ENCODE assay signal across 8 cellular contexts in the genomic region with DNA sequence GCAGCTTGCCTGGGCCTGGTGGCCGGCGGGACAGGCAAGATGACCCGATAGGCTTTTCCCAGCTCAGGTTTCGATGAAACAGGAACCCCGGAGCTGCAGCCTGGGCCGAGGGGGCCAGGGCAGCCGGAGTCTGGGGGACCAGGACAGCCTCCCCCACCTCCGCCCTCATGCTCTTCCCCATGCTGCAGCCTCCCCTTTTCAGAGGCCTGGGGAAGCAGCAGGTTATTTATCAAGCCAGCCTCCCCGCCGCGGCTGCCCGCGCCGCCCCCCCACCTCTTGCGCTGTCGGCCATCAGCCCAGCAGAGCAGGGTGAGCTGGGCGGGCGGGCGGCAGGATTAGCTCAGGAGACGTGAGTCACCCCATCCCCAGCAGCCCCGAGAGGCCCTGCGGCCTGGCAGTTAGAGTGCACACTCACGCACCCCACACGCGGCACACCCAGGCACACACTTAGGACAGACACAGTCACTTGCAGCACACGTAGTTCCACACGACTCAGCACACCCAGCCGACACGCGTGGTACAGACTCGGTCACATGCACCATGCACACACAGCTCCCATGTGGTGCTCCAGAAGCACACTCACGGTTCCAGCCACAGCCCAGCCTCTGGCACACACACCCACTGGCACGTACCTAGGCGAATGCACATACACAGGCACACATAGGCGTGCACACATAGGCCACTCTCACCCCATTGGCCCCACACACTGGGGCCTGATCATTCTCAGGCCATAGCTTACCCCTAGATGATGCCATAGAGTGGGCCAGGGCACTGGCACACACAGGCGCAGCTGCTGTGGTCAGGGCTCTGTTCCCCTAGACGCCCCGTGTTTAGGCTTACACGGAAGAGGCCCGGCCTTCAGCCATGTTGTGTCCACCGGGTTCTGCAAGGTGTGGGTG. TPM values are rescaled to one million over a fixed set of nuclear protein-coding genes. Genes with fewer than 3 reads are reported as not detected.
DNase-seq lines count a peak whose midpoint lies in the region; ATAC-seq and TF ChIP-seq lines count a peak whose summit lies in the region.

No MANE protein-coding gene starts in this region.

- ATAC-seq in GM19397 (IDR thresholded peaks at IDR 0.05; ENCODE audit: unreplicated experiment) (peak; percentile 26), memory B cell (ENCODE audit: low read depth) (peak; percentile 33)

- H3K36me3 ChIP-seq in testis (ENCODE audit: low read depth, missing control alignments), result no peaks in the 10 kb centered on the region

- no peaks in the 10 kb centered on the region for H3K27me3 ChIP-seq in testis

- peaks cover 55% of the 10 kb centered on the region for H3K4me1 ChIP-seq in testis

- H3K27ac Mint-ChIP-seq in memory B cell, result peak overlapping the region; percentile 85

- H3K36me3 Mint-ChIP-seq in memory B cell, result peaks cover 4% of the 10 kb centered on the region

- H3K9me3 Mint-ChIP-seq in memory B cell, result no peaks in the 10 kb centered on the region

- WGBS in testis, 2 donors, result 38 to 67% methylated on average over 6 to 40 of the region's 41 CpGs

- peaks cover 76% of the 10 kb centered on the region for H3K4me1 Mint-ChIP-seq in memory B cell

- H3K4me3 Mint-ChIP-seq in memory B cell, result peak overlapping the region; percentile 63

- no peaks in the 10 kb centered on the region for H3K9me3 ChIP-seq in testis

- DNase-seq in AG10803 (ENCODE audit: low read depth) (peak; percentile 95), NOMO-1 treated with dmso at 0.1 percent for 144 hours (lab: John Stamatoyannopoulos, UW; ENCODE audit: unreplicated experiment) (peak; percentile 93), memory B cell (ENCODE audit: low spot score in 2 of 2) (no peak), testis (peak; percentile 78), NCI-H526 treated with DMSO at 0.1 percent for 48 hours (lab: John Stamatoyannopoulos, UW) (no peak), NCI-H2029 treated with DMSO at 0.1 percent for 48 hours (lab: John Stamatoyannopoulos, UW) (no peak)

- H3K4me3 ChIP-seq in AG10803 (ENCODE audit: low read length) (peak overlapping the region; percentile 31), testis (no peak overlapping the region)

- no peak for TF ChIP-seq POLR2A in testis (IDR thresholded peaks at IDR 0.05)

- TF ChIP-seq CTCF in AG10803 (conservative IDR thresholded peaks at IDR 0.05; ENCODE audit: low read length) (0 out of 2 replicates have a peak, but pooled peaks have one; percentile 1), testis (IDR thresholded peaks at IDR 0.05) (no peak)

- intact Hi-C loops in testis (cut with DNase I; ENCODE audit: low total_unique reads), result no loop called here

- peak overlapping the region; percentile 98 for H3K27ac ChIP-seq in cingulate gyrus (ENCODE audit: low read depth, low read length)
- peak overlapping the region; percentile 68 to 81 for H3K27ac ChIP-seq in testis

- H3K27me3 Mint-ChIP-seq in memory B cell, result no peaks in the 10 kb centered on the region

RNA-seq across cellular contexts. Expression of gene CXXC5, which starts 13.0 kb away (rescaled TPM):
- total RNA-seq in testis, result 10 to 100 TPM; 71.1 to 78.3 TPM
- 94.7 TPM for polyA plus RNA-seq in testis (ENCODE audit: insufficient read depth, low read depth, low replicate concordance)

Comparison
In these comparisons a context has a peak if more than half of its experiments do, and no peak if none do; other contexts are left out.
1. DNase-seq: peak in AG10803 (single experiment), NOMO-1 treated with dmso at 0.1 percent for 144 hours (single experiment) and testis (single experiment); none in memory B cell (0 of 2), NCI-H526 treated with DMSO at 0.1 percent for 48 hours (single experiment) and NCI-H2029 treated with DMSO at 0.1 percent for 48 hours (single experiment).